In genomic region chr18:61950371-61950770, GRCh38 we compare ENCODE assay signal across 1 cellular context.
TF ChIP-seq lines count a peak whose summit lies in the region.

No MANE protein-coding gene starts in this region.

TF ChIP-seq in GM23338, 12 proteins besides CTCF, POLR2A, EP300 and RAD21 (continued from another document):
- TF ChIP-seq REST (IDR thresholded peaks at IDR 0.05; ENCODE audit: unreplicated experiment), result no peak
- TF ChIP-seq, protein P1, sequence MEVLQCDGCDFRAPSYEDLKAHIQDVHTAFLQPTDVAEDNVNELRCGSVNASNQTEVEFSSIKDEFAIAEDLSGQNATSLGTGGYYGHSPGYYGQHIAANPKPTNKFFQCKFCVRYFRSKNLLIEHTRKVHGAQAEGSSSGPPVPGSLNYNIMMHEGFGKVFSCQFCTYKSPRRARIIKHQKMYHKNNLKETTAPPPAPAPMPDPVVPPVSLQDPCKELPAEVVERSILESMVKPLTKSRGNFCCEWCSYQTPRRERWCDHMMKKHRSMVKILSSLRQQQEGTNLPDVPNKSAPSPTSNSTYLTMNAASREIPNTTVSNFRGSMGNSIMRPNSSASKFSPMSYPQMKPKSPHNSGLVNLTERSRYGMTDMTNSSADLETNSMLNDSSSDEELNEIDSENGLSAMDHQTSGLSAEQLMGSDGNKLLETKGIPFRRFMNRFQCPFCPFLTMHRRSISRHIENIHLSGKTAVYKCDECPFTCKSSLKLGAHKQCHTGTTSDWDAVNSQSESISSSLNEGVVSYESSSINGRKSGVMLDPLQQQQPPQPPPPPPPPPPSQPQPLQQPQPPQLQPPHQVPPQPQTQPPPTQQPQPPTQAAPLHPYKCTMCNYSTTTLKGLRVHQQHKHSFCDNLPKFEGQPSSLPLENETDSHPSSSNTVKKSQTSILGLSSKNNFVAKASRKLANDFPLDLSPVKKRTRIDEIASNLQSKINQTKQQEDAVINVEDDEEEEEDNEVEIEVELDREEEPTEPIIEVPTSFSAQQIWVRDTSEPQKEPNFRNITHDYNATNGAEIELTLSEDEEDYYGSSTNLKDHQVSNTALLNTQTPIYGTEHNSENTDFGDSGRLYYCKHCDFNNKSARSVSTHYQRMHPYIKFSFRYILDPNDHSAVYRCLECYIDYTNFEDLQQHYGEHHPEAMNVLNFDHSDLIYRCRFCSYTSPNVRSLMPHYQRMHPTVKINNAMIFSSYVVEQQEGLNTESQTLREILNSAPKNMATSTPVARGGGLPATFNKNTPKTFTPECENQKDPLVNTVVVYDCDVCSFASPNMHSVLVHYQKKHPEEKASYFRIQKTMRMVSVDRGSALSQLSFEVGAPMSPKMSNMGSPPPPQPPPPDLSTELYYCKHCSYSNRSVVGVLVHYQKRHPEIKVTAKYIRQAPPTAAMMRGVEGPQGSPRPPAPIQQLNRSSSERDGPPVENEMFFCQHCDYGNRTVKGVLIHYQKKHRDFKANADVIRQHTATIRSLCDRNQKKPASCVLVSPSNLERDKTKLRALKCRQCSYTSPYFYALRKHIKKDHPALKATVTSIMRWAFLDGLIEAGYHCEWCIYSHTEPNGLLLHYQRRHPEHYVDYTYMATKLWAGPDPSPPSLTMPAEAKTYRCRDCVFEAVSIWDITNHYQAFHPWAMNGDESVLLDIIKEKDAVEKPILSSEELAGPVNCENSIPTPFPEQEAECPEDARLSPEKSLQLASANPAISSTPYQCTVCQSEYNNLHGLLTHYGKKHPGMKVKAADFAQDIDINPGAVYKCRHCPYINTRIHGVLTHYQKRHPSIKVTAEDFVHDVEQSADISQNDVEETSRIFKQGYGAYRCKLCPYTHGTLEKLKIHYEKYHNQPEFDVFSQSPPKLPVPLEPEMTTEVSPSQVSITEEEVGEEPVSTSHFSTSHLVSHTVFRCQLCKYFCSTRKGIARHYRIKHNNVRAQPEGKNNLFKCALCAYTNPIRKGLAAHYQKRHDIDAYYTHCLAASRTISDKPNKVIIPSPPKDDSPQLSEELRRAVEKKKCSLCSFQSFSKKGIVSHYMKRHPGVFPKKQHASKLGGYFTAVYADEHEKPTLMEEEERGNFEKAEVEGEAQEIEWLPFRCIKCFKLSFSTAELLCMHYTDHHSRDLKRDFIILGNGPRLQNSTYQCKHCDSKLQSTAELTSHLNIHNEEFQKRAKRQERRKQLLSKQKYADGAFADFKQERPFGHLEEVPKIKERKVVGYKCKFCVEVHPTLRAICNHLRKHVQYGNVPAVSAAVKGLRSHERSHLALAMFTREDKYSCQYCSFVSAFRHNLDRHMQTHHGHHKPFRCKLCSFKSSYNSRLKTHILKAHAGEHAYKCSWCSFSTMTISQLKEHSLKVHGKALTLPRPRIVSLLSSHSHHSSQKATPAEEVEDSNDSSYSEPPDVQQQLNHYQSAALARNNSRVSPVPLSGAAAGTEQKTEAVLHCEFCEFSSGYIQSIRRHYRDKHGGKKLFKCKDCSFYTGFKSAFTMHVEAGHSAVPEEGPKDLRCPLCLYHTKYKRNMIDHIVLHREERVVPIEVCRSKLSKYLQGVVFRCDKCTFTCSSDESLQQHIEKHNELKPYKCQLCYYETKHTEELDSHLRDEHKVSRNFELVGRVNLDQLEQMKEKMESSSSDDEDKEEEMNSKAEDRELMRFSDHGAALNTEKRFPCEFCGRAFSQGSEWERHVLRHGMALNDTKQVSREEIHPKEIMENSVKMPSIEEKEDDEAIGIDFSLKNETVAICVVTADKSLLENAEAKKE (CRISPR knock-in tag; IDR thresholded peaks at IDR 0.05), result no peak
- TF ChIP-seq STAT1 (IDR thresholded peaks at IDR 0.05; ENCODE audit: unreplicated experiment), result no peak
- TF ChIP-seq JUNB (IDR thresholded peaks at IDR 0.05; ENCODE audit: unreplicated experiment), result no peak
- no peak for TF ChIP-seq NANOG (IDR thresholded peaks at IDR 0.05; ENCODE audit: borderline replicate concordance)
- TF ChIP-seq EZH2 (IDR thresholded peaks at IDR 0.05; ENCODE audit: low read depth, unreplicated experiment), result no peak
- TF ChIP-seq ZNF114 (CRISPR knock-in tag; IDR thresholded peaks at IDR 0.05), result no peak
- TF ChIP-seq ZNF331 (CRISPR knock-in tag; IDR thresholded peaks at IDR 0.05; ENCODE audit: low read depth), result no peak
